15 cellular contexts compared by ENCODE assay signal in genomic region chr11:8690374-8691342, GRCh38. TPM values are rescaled to one million over a fixed set of nuclear protein-coding genes. Genes with fewer than 3 reads are reported as not detected.
DNase-seq lines count a peak whose midpoint lies in the region; ATAC-seq and TF ChIP-seq lines count a peak whose summit lies in the region.
"Had no signal": no experiment of that assay in that cellular context is flagged by ENCODE, and none has a peak within 500 bp of the region (broad histone marks: within the 10 kb centered on the region; RNA-seq: fewer than 3 reads in every experiment).

No MANE protein-coding gene starts in this region.

- no peak for TF ChIP-seq CTCF in psoas muscle (IDR thresholded peaks at IDR 0.05)

- peaks cover 10 to 60% of the 10 kb centered on the region in 2 donors for H3K36me3 ChIP-seq in psoas muscle (ENCODE audit: insufficient read depth in 1 of 2, low read depth in 1 of 2)

- no peaks in the 10 kb centered on the region for H3K27me3 ChIP-seq in psoas muscle (ENCODE audit: insufficient read depth in 3 of 3, low read length in 2 of 3)
- H3K27me3 ChIP-seq: BLaER1 treated with 17β-estradiol and CSF1 and Interleukin-3, amounts not matched to agents 10 nM and 100 nM; dorsolateral prefrontal cortex had no signal

- peaks cover 79% of the 10 kb centered on the region for H3K36me3 Mint-ChIP-seq in stimulated activated naive CD8-positive, alpha-beta T cell treated with anti-CD3 and anti-CD28 coated beads, Interleukin-15, Interleukin-2, amounts not matched to agents 100 ng/mL and 50 ng/mL, for 24 hours (ENCODE audit: low read depth)
- H3K36me3 Mint-ChIP-seq in activated CD4-positive, alpha-beta memory T cell treated with anti-CD3 and anti-CD28 coated beads for 36 hours: peaks cover 44% of the 10 kb centered on the region
- H3K36me3 Mint-ChIP-seq in memory B cell: peaks cover 3% of the 10 kb centered on the region

- intact Hi-C loops in activated CD4-positive, alpha-beta memory T cell treated with anti-CD3 and anti-CD28 coated beads for 36 hours (cut with micrococcal nuclease): no loop called here
- intact Hi-C loops in psoas muscle (cut with DNase I): loop anchor here in 1 of 2 donors (5.0 kb wide), 1 partner anchor 222 kb away; the partner anchor contains the start of gene AKIP1

- POLR2A ChIA-PET in activated CD4-positive, alpha-beta memory T cell treated with anti-CD3 and anti-CD28 coated beads for 36 hours (lab: Charles Lee): interaction anchor here (1.0 to 2.7 kb wide), 2 partner anchors 8 to 9 kb away, joined by 3 to 14 read pairs; partner anchors contain the start of genes RPL27A and TRIM66

- no peak overlapping the region for H3K4me3 ChIP-seq in psoas muscle

- no peak overlapping the region for H3K27ac ChIP-seq in psoas muscle
- H3K27ac ChIP-seq: BLaER1 treated with 17β-estradiol and CSF1 and Interleukin-3, amounts not matched to agents 10 nM and 100 nM; dorsolateral prefrontal cortex had no signal

- no peak for DNase-seq in stimulated activated naive CD8-positive, alpha-beta T cell treated with anti-CD3 and anti-CD28 coated beads, Interleukin-15, Interleukin-2, amounts not matched to agents 100 U/mL and 50 U/mL, for 24 hours
- no peak for DNase-seq in activated CD4-positive, alpha-beta memory T cell treated with anti-CD3 and anti-CD28 coated beads for 36 hours
- DNase-seq in memory B cell (ENCODE audit: low spot score in 2 of 2) (no peak), NCI-H345 treated with DMSO at 0.1 percent for 48 hours (lab: John Stamatoyannopoulos, UW; ENCODE audit: unreplicated experiment) (no peak), COLO668 (lab: John Stamatoyannopoulos, UW; ENCODE audit: unreplicated experiment) (no peak), psoas muscle (no peak)
- DNase-seq: activated CD4-positive, alpha-beta T cell treated with anti-CD3 and anti-CD28 coated beads for 4 hours; dorsolateral prefrontal cortex; mesendoderm; NCI-H1694; stimulated activated CD4-positive, alpha-beta T cell treated with anti-CD3 and anti-CD28 coated beads, Interleukin-2, amount 100 ng/mL, for 24 hours; stimulated activated naive CD4-positive, alpha-beta T cell treated with Interleukin-2 at 50 U/mL for 16 hours had no signal

- CTCF ChIA-PET in activated CD4-positive, alpha-beta memory T cell treated with anti-CD3 and anti-CD28 coated beads for 36 hours (lab: Charles Lee): interaction anchor here (0.9 to 3.5 kb wide), 2 partner anchors 123 to 269 kb away, joined by 6 to 12 read pairs; no protein-coding TSS in a partner anchor

- H3K9me3 ChIP-seq in psoas muscle: no peaks in the 10 kb centered on the region
- H3K9me3 ChIP-seq: BLaER1 treated with 17β-estradiol and CSF1 and Interleukin-3, amounts not matched to agents 10 nM and 100 nM had no signal

- H3K9me3 Mint-ChIP-seq in stimulated activated naive CD8-positive, alpha-beta T cell treated with anti-CD3 and anti-CD28 coated beads, Interleukin-15, Interleukin-2, amounts not matched to agents 100 ng/mL and 50 ng/mL, for 24 hours: no peaks in the 10 kb centered on the region
- H3K9me3 Mint-ChIP-seq in activated CD4-positive, alpha-beta memory T cell treated with anti-CD3 and anti-CD28 coated beads for 36 hours: no peaks in the 10 kb centered on the region
- peaks cover 2% of the 10 kb centered on the region for H3K9me3 Mint-ChIP-seq in memory B cell

- WGBS in psoas muscle, 3 donors: 77 to 88% (median 82%) methylated on average over 4 of the region's 4 CpGs

- H3K27me3 Mint-ChIP-seq in stimulated activated naive CD8-positive, alpha-beta T cell treated with anti-CD3 and anti-CD28 coated beads, Interleukin-15, Interleukin-2, amounts not matched to agents 100 ng/mL and 50 ng/mL, for 24 hours: no peaks in the 10 kb centered on the region
- H3K27me3 Mint-ChIP-seq in activated CD4-positive, alpha-beta memory T cell treated with anti-CD3 and anti-CD28 coated beads for 36 hours: no peaks in the 10 kb centered on the region
- no peaks in the 10 kb centered on the region for H3K27me3 Mint-ChIP-seq in memory B cell

- peaks cover 43% of the 10 kb centered on the region for H3K4me1 Mint-ChIP-seq in stimulated activated naive CD8-positive, alpha-beta T cell treated with anti-CD3 and anti-CD28 coated beads, Interleukin-15, Interleukin-2, amounts not matched to agents 100 ng/mL and 50 ng/mL, for 24 hours (ENCODE audit: low read depth)
- peaks cover 41% of the 10 kb centered on the region for H3K4me1 Mint-ChIP-seq in activated CD4-positive, alpha-beta memory T cell treated with anti-CD3 and anti-CD28 coated beads for 36 hours (ENCODE audit: low read depth)
- peaks cover 15% of the 10 kb centered on the region for H3K4me1 Mint-ChIP-seq in memory B cell

- peak overlapping the region; percentile 97 for H3K4me3 Mint-ChIP-seq in stimulated activated naive CD8-positive, alpha-beta T cell treated with anti-CD3 and anti-CD28 coated beads, Interleukin-15, Interleukin-2, amounts not matched to agents 100 ng/mL and 50 ng/mL, for 24 hours
- peak overlapping the region; percentile 97 for H3K4me3 Mint-ChIP-seq in activated CD4-positive, alpha-beta memory T cell treated with anti-CD3 and anti-CD28 coated beads for 36 hours
- H3K4me3 Mint-ChIP-seq in memory B cell: peak overlapping the region; percentile 95

- no peak for ATAC-seq in stimulated activated naive CD8-positive, alpha-beta T cell treated with anti-CD3 and anti-CD28 coated beads, Interleukin-15, Interleukin-2, amounts not matched to agents 100 U/mL and 50 U/mL, for 24 hours
- ATAC-seq in memory B cell (ENCODE audit: low read depth): no peak
- ATAC-seq in HG03432 (IDR thresholded peaks at IDR 0.05; ENCODE audit: unreplicated experiment): no peak
- ATAC-seq in psoas muscle: no peak

- no peak overlapping the region for H3K27ac Mint-ChIP-seq in stimulated activated naive CD8-positive, alpha-beta T cell treated with anti-CD3 and anti-CD28 coated beads, Interleukin-15, Interleukin-2, amounts not matched to agents 100 ng/mL and 50 ng/mL, for 24 hours
- H3K27ac Mint-ChIP-seq in activated CD4-positive, alpha-beta memory T cell treated with anti-CD3 and anti-CD28 coated beads for 36 hours: no peak overlapping the region
- H3K27ac Mint-ChIP-seq in memory B cell: peak overlapping the region; percentile 75

- H3K4me1 ChIP-seq in psoas muscle: peaks cover 21% of the 10 kb centered on the region

RNA-seq across cellular contexts. Expression of gene RPL27A, which starts 8.1 kb away (rescaled TPM):
- 1,000 to 10,000 TPM; 1,027 to 1,094 TPM for total RNA-seq in activated CD4-positive, alpha-beta memory T cell treated with anti-CD3 and anti-CD28 coated beads for 36 hours
- 100 to 1,000 TPM; 308 to 673 (median 565) TPM for total RNA-seq in psoas muscle
- polyA plus RNA-seq in psoas muscle: 1,000 to 10,000 TPM; 1,443 to 2,060 (median 1,904) TPM

RNA-seq across cellular contexts. Expression of gene TRIM66, which starts 8.2 kb away (rescaled TPM):
- 10 to 100 TPM; 18.3 to 24.2 TPM for total RNA-seq in activated CD4-positive, alpha-beta memory T cell treated with anti-CD3 and anti-CD28 coated beads for 36 hours
- total RNA-seq in psoas muscle: 1 to 10 TPM; 2.0 to 3.9 (median 3.5) TPM
- 1 to 10 TPM in 1 of 3 donors, under 1 TPM in 2; 0.46 to 1.4 (median 0.69) TPM for polyA plus RNA-seq in psoas muscle
